1 cellular context compared by ENCODE assay signal in genomic region chr5:103356344-103357091, GRCh38.
TF ChIP-seq lines count a peak whose summit lies in the region.

No MANE protein-coding gene starts in this region.

TF ChIP-seq in WTC11, 78 proteins besides CTCF, POLR2A, EP300 and RAD21 (continued from another document):
- TF ChIP-seq ERG (CRISPR knock-in tag; IDR thresholded peaks at IDR 0.05), result no peak
TF ChIP-seq in WTC11: peak in this region for 0.
